Comparison of ENCODE assay signal across 2 cellular contexts in genomic region chr4:89296871-89297270, GRCh38.
TF ChIP-seq lines count a peak whose summit lies in the region.

No MANE protein-coding gene starts in this region.

TF ChIP-seq in HepG2, 621 proteins besides CTCF, POLR2A, EP300 and RAD21:
- no peak for TF ChIP-seq ZNF24 (IDR thresholded peaks at IDR 0.05)
- TF ChIP-seq ZNF775 (CRISPR knock-in tag; IDR thresholded peaks at IDR 0.05; ENCODE audit: borderline replicate concordance) = no peak
- no peak for TF ChIP-seq ZNF546 (CRISPR knock-in tag; conservative IDR thresholded peaks at IDR 0.05)
- no peak for TF ChIP-seq PHF5A (CRISPR knock-in tag; IDR thresholded peaks at IDR 0.05; ENCODE audit: low read depth, unreplicated experiment)
- no peak for TF ChIP-seq SNAPC2 (CRISPR knock-in tag; IDR thresholded peaks at IDR 0.05)
- TF ChIP-seq, protein P1, sequence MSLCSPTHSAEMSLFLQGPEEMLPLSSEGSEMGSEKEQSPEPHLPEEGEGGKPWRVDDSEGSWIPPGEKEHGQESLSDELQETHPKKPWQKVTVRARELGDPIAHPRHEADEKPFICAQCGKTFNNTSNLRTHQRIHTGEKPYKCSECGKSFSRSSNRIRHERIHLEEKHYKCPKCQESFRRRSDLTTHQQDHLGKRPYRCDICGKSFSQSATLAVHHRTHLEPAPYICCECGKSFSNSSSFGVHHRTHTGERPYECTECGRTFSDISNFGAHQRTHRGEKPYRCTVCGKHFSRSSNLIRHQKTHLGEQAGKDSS (CRISPR knock-in tag; IDR thresholded peaks at IDR 0.05; ENCODE audit: borderline replicate concordance, low read depth) = no peak
- no peak for TF ChIP-seq EEA1 (CRISPR knock-in tag; IDR thresholded peaks at IDR 0.05; ENCODE audit: borderline replicate concordance)
- TF ChIP-seq RBM22 (optimal IDR thresholded peaks at IDR 0.05; ENCODE audit: low read length) = no peak
- no peak for TF ChIP-seq MAX (IDR thresholded peaks at IDR 0.05)
TF ChIP-seq in HepG2: peak in this region for 0.

TF ChIP-seq in SK-N-SH, 30 proteins besides CTCF, POLR2A, EP300 and RAD21:
- TF ChIP-seq EZH2phosphoT487 (IDR thresholded peaks at IDR 0.05; ENCODE audit: borderline replicate concordance, low read depth) (no peak), USF2 (IDR thresholded peaks at IDR 0.05; ENCODE audit: borderline replicate concordance, low read depth, low read length) (no peak), ELF1 (IDR thresholded peaks at IDR 0.05) (no peak), MEF2A (IDR thresholded peaks at IDR 0.05; ENCODE audit: borderline replicate concordance, low read depth) (no peak), TAF1 (IDR thresholded peaks at IDR 0.05; ENCODE audit: borderline replicate concordance, low read depth, low read length) (no peak), GATA2 (CRISPR knock-in tag; IDR thresholded peaks at IDR 0.05) (no peak), RXRA (IDR thresholded peaks at IDR 0.05; ENCODE audit: borderline replicate concordance, low read depth) (no peak), YY1 (IDR thresholded peaks at IDR 0.05; ENCODE audit: low read depth) (no peak), POLR2AphosphoS5 (IDR thresholded peaks at IDR 0.05; ENCODE audit: low read depth, low read length) (no peak), JUND (IDR thresholded peaks at IDR 0.05) (no peak), MXI1 (IDR thresholded peaks at IDR 0.05; ENCODE audit: low read depth, low read length) (no peak), GABPA (IDR thresholded peaks at IDR 0.05; ENCODE audit: low read depth) (no peak), MAX (IDR thresholded peaks at IDR 0.05; ENCODE audit: low read depth) (no peak), NFIC (IDR thresholded peaks at IDR 0.05; ENCODE audit: borderline replicate concordance) (no peak), TCF12 (IDR thresholded peaks at IDR 0.05) (no peak), RCOR1 (IDR thresholded peaks at IDR 0.05; ENCODE audit: low read length) (no peak), FOXM1 (IDR thresholded peaks at IDR 0.05; ENCODE audit: low read depth) (no peak)
- TF ChIP-seq, protein P2, sequence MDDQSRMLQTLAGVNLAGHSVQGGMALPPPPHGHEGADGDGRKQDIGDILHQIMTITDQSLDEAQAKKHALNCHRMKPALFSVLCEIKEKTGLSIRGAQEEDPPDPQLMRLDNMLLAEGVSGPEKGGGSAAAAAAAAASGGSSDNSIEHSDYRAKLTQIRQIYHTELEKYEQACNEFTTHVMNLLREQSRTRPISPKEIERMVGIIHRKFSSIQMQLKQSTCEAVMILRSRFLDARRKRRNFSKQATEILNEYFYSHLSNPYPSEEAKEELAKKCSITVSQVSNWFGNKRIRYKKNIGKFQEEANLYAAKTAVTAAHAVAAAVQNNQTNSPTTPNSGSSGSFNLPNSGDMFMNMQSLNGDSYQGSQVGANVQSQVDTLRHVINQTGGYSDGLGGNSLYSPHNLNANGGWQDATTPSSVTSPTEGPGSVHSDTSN (IDR thresholded peaks at IDR 0.05) = no peak
- TF ChIP-seq, protein P3, sequence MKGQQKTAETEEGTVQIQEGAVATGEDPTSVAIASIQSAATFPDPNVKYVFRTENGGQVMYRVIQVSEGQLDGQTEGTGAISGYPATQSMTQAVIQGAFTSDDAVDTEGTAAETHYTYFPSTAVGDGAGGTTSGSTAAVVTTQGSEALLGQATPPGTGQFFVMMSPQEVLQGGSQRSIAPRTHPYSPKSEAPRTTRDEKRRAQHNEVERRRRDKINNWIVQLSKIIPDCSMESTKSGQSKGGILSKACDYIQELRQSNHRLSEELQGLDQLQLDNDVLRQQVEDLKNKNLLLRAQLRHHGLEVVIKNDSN (IDR thresholded peaks at IDR 0.05; ENCODE audit: borderline replicate concordance, low read depth) = no peak
- TF ChIP-seq, protein P4, sequence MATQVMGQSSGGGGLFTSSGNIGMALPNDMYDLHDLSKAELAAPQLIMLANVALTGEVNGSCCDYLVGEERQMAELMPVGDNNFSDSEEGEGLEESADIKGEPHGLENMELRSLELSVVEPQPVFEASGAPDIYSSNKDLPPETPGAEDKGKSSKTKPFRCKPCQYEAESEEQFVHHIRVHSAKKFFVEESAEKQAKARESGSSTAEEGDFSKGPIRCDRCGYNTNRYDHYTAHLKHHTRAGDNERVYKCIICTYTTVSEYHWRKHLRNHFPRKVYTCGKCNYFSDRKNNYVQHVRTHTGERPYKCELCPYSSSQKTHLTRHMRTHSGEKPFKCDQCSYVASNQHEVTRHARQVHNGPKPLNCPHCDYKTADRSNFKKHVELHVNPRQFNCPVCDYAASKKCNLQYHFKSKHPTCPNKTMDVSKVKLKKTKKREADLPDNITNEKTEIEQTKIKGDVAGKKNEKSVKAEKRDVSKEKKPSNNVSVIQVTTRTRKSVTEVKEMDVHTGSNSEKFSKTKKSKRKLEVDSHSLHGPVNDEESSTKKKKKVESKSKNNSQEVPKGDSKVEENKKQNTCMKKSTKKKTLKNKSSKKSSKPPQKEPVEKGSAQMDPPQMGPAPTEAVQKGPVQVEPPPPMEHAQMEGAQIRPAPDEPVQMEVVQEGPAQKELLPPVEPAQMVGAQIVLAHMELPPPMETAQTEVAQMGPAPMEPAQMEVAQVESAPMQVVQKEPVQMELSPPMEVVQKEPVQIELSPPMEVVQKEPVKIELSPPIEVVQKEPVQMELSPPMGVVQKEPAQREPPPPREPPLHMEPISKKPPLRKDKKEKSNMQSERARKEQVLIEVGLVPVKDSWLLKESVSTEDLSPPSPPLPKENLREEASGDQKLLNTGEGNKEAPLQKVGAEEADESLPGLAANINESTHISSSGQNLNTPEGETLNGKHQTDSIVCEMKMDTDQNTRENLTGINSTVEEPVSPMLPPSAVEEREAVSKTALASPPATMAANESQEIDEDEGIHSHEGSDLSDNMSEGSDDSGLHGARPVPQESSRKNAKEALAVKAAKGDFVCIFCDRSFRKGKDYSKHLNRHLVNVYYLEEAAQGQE (IDR thresholded peaks at IDR 0.05; ENCODE audit: low read depth, low read length) = no peak
